ENCODE assay signal across 1 cellular context in the genomic region with DNA sequence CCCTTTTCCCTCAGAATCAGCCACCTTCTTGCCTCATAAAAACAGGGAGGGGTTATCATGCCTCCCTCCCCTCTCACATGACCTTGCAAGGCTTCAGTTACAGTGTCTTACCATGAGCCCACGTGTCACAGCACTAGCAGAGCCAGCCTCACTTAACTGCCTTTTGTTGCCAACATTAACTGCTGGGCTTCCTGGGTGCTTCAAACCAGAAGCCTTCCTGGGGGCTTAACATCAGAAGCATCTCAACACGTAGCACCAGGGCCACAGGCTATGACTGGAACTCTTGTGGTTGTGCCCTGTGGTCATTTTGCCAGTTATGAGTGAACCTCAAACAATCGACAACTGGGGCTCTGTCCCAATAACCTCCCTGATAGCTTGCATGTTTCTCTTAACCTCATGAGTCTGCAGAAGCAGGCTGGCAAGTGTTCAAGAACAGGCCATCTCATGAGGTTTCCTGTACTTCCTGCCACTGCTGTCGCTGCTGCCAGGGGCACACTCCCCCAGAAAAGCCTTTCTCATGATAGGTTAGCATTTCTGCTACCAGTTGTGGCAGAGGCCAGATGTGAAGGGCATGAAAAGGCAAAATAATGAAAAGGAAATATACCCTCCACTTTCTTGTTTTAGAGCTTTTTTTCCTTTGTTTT.
TF ChIP-seq lines count a peak whose summit lies in the region.

No MANE protein-coding gene starts in this region.

TF ChIP-seq in K562, 482 proteins besides CTCF, POLR2A, EP300 and RAD21 (continued from another document and continues in another):
- TF ChIP-seq ZFP91 (CRISPR knock-in tag; IDR thresholded peaks at IDR 0.05) = no peak
- peak; percentile 80; the same call in 1 of the 2 replicates for TF ChIP-seq NFXL1 (CRISPR knock-in tag; IDR thresholded peaks at IDR 0.05)
- peak; percentile 32 for TF ChIP-seq ETV1 (tag; conservative IDR thresholded peaks at IDR 0.05; ENCODE audit: low read depth)
- TF ChIP-seq SIRT6 (IDR thresholded peaks at IDR 0.05; ENCODE audit: low read depth, low read length) = no peak
- peak; percentile 85 for TF ChIP-seq IFI16 (CRISPR knock-in tag; IDR thresholded peaks at IDR 0.05)
- TF ChIP-seq SLC30A9 (CRISPR knock-in tag; IDR thresholded peaks at IDR 0.05) = no peak
- TF ChIP-seq HBP1 (CRISPR knock-in tag; IDR thresholded peaks at IDR 0.05) = peak; percentile 41; the same call in 1 of the 2 replicates
- TF ChIP-seq, protein P1, sequence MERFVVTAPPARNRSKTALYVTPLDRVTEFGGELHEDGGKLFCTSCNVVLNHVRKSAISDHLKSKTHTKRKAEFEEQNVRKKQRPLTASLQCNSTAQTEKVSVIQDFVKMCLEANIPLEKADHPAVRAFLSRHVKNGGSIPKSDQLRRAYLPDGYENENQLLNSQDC (CRISPR knock-in tag; IDR thresholded peaks at IDR 0.05) = no peak
- TF ChIP-seq ZNF280B (CRISPR knock-in tag; IDR thresholded peaks at IDR 0.05) = no peak
- no peak for TF ChIP-seq NCOA1 (IDR thresholded peaks at IDR 0.05; ENCODE audit: low read depth)
- peak; percentile 90 for TF ChIP-seq ZBTB17 (CRISPR knock-in tag; IDR thresholded peaks at IDR 0.05)
- no peak for TF ChIP-seq GTF2E2 (tag; IDR thresholded peaks at IDR 0.05)
- no peak for TF ChIP-seq SREBF2 (CRISPR knock-in tag; IDR thresholded peaks at IDR 0.05)
- no peak for TF ChIP-seq RERE (CRISPR knock-in tag; IDR thresholded peaks at IDR 0.05; ENCODE audit: borderline replicate concordance)
- TF ChIP-seq RNF219 (CRISPR knock-in tag; IDR thresholded peaks at IDR 0.05) = 0 out of 2 replicates have a peak, but pooled peaks have one; percentile 69
- 0 out of 4 replicates have a peak, but pooled peaks of 1 of the 2 experiments have one; percentile 12 for TF ChIP-seq TBL1XR1 (IDR thresholded peaks at IDR 0.05; ENCODE audit: low read length in 2 of 2)
- TF ChIP-seq, protein P2, sequence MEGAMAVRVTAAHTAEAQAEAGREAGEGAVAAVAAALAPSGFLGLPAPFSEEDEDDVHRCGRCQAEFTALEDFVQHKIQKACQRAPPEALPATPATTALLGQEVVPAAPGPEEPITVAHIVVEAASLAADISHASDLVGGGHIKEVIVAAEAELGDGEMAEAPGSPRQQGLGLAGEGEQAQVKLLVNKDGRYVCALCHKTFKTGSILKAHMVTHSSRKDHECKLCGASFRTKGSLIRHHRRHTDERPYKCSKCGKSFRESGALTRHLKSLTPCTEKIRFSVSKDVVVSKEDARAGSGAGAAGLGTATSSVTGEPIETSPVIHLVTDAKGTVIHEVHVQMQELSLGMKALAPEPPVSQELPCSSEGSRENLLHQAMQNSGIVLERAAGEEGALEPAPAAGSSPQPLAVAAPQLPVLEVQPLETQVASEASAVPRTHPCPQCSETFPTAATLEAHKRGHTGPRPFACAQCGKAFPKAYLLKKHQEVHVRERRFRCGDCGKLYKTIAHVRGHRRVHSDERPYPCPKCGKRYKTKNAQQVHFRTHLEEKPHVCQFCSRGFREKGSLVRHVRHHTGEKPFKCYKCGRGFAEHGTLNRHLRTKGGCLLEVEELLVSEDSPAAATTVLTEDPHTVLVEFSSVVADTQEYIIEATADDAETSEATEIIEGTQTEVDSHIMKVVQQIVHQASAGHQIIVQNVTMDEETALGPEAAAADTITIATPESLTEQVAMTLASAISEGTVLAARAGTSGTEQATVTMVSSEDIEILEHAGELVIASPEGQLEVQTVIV (CRISPR knock-in tag; IDR thresholded peaks at IDR 0.05; ENCODE audit: borderline replicate concordance) = no peak
- TF ChIP-seq ZNF12 (CRISPR knock-in tag; IDR thresholded peaks at IDR 0.05) = no peak
- peak; percentile 64; the same call in 1 of the 2 replicates for TF ChIP-seq HEY1 (CRISPR knock-in tag; IDR thresholded peaks at IDR 0.05; ENCODE audit: borderline replicate concordance)
- no peak for TF ChIP-seq MYBL2 (IDR thresholded peaks at IDR 0.05; ENCODE audit: low read depth)
- TF ChIP-seq MYBL2 (CRISPR knock-in tag; IDR thresholded peaks at IDR 0.05; ENCODE audit: borderline replicate concordance) = no peak
- TF ChIP-seq TGIF2 (CRISPR knock-in tag; IDR thresholded peaks at IDR 0.05) = no peak
- no peak for TF ChIP-seq SNIP1 (IDR thresholded peaks at IDR 0.05; ENCODE audit: low read depth)
- TF ChIP-seq HNRNPL (IDR thresholded peaks at IDR 0.05; ENCODE audit: low read depth, low read length) = no peak
- peak; percentile 47; the same call in 1 of the 2 replicates for TF ChIP-seq CEBPG (CRISPR knock-in tag; IDR thresholded peaks at IDR 0.05)
- peak in 1 of 2 experiments; percentile 78; a peak in 3 of 4 replicates for TF ChIP-seq CEBPG (tag; conservative IDR thresholded peaks at IDR 0.05 in 1 of 2, IDR thresholded peaks at IDR 0.05 in 1 of 2)
- TF ChIP-seq SMARCA5 (IDR thresholded peaks at IDR 0.05) = no peak
- peak; percentile 55 to 78; a peak in 3 of 4 replicates for TF ChIP-seq MNT (conservative IDR thresholded peaks at IDR 0.05)
- no peak for TF ChIP-seq RBM22 (IDR thresholded peaks at IDR 0.05; ENCODE audit: low read depth, low read length, poor library complexity, severe bottlenecking)
- TF ChIP-seq ETV6 (IDR thresholded peaks at IDR 0.05; ENCODE audit: borderline replicate concordance in 1 of 2, low read depth in 2 of 2, low read length in 1 of 2) = no peak
- no peak for TF ChIP-seq ETV6 (CRISPR knock-in tag; IDR thresholded peaks at IDR 0.05; ENCODE audit: borderline replicate concordance)
- TF ChIP-seq PCBP1 (IDR thresholded peaks at IDR 0.05; ENCODE audit: low read depth, low read length, poor library complexity, severe bottlenecking) = no peak
- TF ChIP-seq ZNF175 (CRISPR knock-in tag; IDR thresholded peaks at IDR 0.05; ENCODE audit: low read depth) = peak; percentile 91
- TF ChIP-seq NFE2L1 (tag; IDR thresholded peaks at IDR 0.05; ENCODE audit: borderline replicate concordance, low read depth) = peak; percentile 50
- TF ChIP-seq ZZZ3 (IDR thresholded peaks at IDR 0.05) = no peak
- no peak for TF ChIP-seq ZNF518B (CRISPR knock-in tag; IDR thresholded peaks at IDR 0.05)
